Comparison of ENCODE assay signal across 8 cellular contexts in the genomic region with DNA sequence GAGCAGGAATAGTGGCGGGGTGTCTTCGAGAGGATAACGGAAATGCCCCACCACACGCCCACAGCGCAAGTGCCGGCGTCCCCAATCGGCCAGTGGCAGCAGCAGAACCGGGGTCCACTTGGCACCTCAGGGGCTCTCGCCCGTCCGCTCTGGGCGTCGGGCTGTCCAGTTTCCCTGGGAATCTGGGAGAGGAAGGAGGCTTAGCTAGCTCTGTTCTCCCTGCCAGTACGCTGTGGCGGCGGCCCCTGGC. TPM values are rescaled to one million over a fixed set of nuclear protein-coding genes. Genes with fewer than 3 reads are reported as not detected.
DNase-seq lines count a peak whose midpoint lies in the region; ATAC-seq, FAIRE-seq and TF ChIP-seq lines count a peak whose summit lies in the region.

No MANE protein-coding gene starts in this region.

- no peaks in the 10 kb centered on the region for H3K9me3 ChIP-seq in BLaER1
- H3K9me3 ChIP-seq in pancreas, result no peaks in the 10 kb centered on the region

- H3K4me1 Mint-ChIP-seq in activated T-helper 1 cell treated with anti-CD3 and anti-CD28 coated beads, Interleukin-12 subunit alpha, Interleukin-12 subunit beta, Interleukin-2, Interleukin-4 antibody, amounts not matched to agents 30 ng/mL and 10 ng/mL and 1 ng/mL, durations not matched to agents 14 hours and 24 hours and 36 hours (ENCODE audit: low read depth), result peaks cover 21% of the 10 kb centered on the region

- H3K36me3 ChIP-seq in BLaER1 (no peaks in the 10 kb centered on the region), pancreas (no peaks in the 10 kb centered on the region)

- no peaks in the 10 kb centered on the region for H4K20me1 ChIP-seq in BLaER1

- ATAC-seq in GM19395 (IDR thresholded peaks at IDR 0.05; ENCODE audit: unreplicated experiment) (peak; percentile 36), HG03460 (IDR thresholded peaks at IDR 0.05; ENCODE audit: unreplicated experiment) (peak; percentile 30), pancreas (peak; percentile 12 to 39 (median 28))

- peak overlapping the region; percentile 82 for H3K4me3 Mint-ChIP-seq in activated T-helper 1 cell treated with anti-CD3 and anti-CD28 coated beads, Interleukin-12 subunit alpha, Interleukin-12 subunit beta, Interleukin-2, Interleukin-4 antibody, amounts not matched to agents 30 ng/mL and 10 ng/mL and 1 ng/mL, durations not matched to agents 14 hours and 24 hours and 36 hours

- H3K4me1 ChIP-seq in BLaER1 (peaks cover 18% of the 10 kb centered on the region), pancreas (peaks cover 0 to 12% (median 12%) of the 10 kb centered on the region in 3 donors)

- H3K27ac ChIP-seq in BLaER1 (peak overlapping the region; percentile 93), pancreas (peak overlapping the region; percentile 93 to 99 (median 96))

- H3K27ac Mint-ChIP-seq in activated T-helper 1 cell treated with anti-CD3 and anti-CD28 coated beads, Interleukin-12 subunit alpha, Interleukin-12 subunit beta, Interleukin-2, Interleukin-4 antibody, amounts not matched to agents 30 ng/mL and 10 ng/mL and 1 ng/mL, durations not matched to agents 14 hours and 24 hours and 36 hours, result peak overlapping the region; percentile 52

- no peaks in the 10 kb centered on the region for H3K9me3 Mint-ChIP-seq in activated T-helper 1 cell treated with anti-CD3 and anti-CD28 coated beads, Interleukin-12 subunit alpha, Interleukin-12 subunit beta, Interleukin-2, Interleukin-4 antibody, amounts not matched to agents 30 ng/mL and 10 ng/mL and 1 ng/mL, durations not matched to agents 14 hours and 24 hours and 36 hours

- WGBS in pancreas, 2 donors, result 1% methylated on average over 15 to 17 of the region's 17 CpGs

- H3K9ac ChIP-seq in BLaER1, result peak overlapping the region; percentile 89

- intact Hi-C loops in activated T-helper 1 cell treated with anti-CD3 and anti-CD28 coated beads, Interleukin-12 subunit alpha, Interleukin-12 subunit beta, Interleukin-2, Interleukin-4 antibody, amounts not matched to agents 30 ng/mL and 10 ng/mL and 1 ng/mL, durations not matched to agents 14 hours and 24 hours and 36 hours (cut with micrococcal nuclease), result loop anchor here (2.0 kb wide), 2 partner anchors 16 to 160 kb away; no protein-coding TSS in a partner anchor
- intact Hi-C loops in pancreas (cut with DNase I), result no loop called here

- H3K4me3 ChIP-seq in BLaER1, result peak overlapping the region; percentile 89
- H3K4me3 ChIP-seq in pancreas, result peak overlapping the region; percentile 59 to 82 (median 74)

- peak overlapping the region; percentile 99 for H3K4me2 ChIP-seq in BLaER1

- no peaks in the 10 kb centered on the region for H3K36me3 Mint-ChIP-seq in activated T-helper 1 cell treated with anti-CD3 and anti-CD28 coated beads, Interleukin-12 subunit alpha, Interleukin-12 subunit beta, Interleukin-2, Interleukin-4 antibody, amounts not matched to agents 30 ng/mL and 10 ng/mL and 1 ng/mL, durations not matched to agents 14 hours and 24 hours and 36 hours (ENCODE audit: low read depth)

- TF ChIP-seq CTCF in pancreas (IDR thresholded peaks at IDR 0.05), result no peak

- no peak for FAIRE-seq in pancreas (lab: Jason Lieb, UNC)

- H3K27me3 ChIP-seq in BLaER1, result peaks cover 5% of the 10 kb centered on the region
- H3K27me3 ChIP-seq in pancreas, result no peaks in the 10 kb centered on the region

- no peak for DNase-seq in activated T-helper 1 cell treated with anti-CD3 and anti-CD28 coated beads, Interleukin-12 subunit alpha, Interleukin-12 subunit beta, Interleukin-2, Interleukin-4 antibody, amounts not matched to agents 30 ng/mL and 10 ng/mL and 1 ng/mL, durations not matched to agents 14 hours and 24 hours and 36 hours (ENCODE audit: low spot score)
- DNase-seq in foreskin melanocyte (peak; percentile 8), pancreas (peak in 2 of 6 donors; percentile 52 to 85), AML-193 (lab: John Stamatoyannopoulos, UW) (no peak), AG20443 (ENCODE audit: low spot score) (no peak)

- peaks cover 47% of the 10 kb centered on the region for H3K27me3 Mint-ChIP-seq in activated T-helper 1 cell treated with anti-CD3 and anti-CD28 coated beads, Interleukin-12 subunit alpha, Interleukin-12 subunit beta, Interleukin-2, Interleukin-4 antibody, amounts not matched to agents 30 ng/mL and 10 ng/mL and 1 ng/mL, durations not matched to agents 14 hours and 24 hours and 36 hours (ENCODE audit: insufficient read depth)

RNA-seq across cellular contexts. Expression of a gene that starts 53.7 kb away (rescaled TPM):
- not detected in 2 replicates for total RNA-seq in activated T-helper 1 cell treated with anti-CD3 and anti-CD28 coated beads, Interleukin-12 subunit alpha, Interleukin-12 subunit beta, Interleukin-2, Interleukin-4 antibody, amounts not matched to agents 30 ng/mL and 10 ng/mL and 1 ng/mL, durations not matched to agents 14 hours and 24 hours and 36 hours
- total RNA-seq in pancreas, result not detected
- polyA plus RNA-seq in pancreas, result not detected
